ENCODE assay signal across 8 cellular contexts in genomic region chr17:2029911-2030778, GRCh38. TPM values are rescaled to one million over a fixed set of nuclear protein-coding genes. Genes with fewer than 3 reads are reported as not detected.
DNase-seq lines count a peak whose midpoint lies in the region; ATAC-seq and TF ChIP-seq lines count a peak whose summit lies in the region.

DPH1 (plus strand) TSS chr17:2030153; CDS start chr17:2030170, 17 bp downstream.

- peak within 1 kb of the TSS; percentile 76 for H3K4me3 ChIP-seq in BJ (ENCODE audit: low read depth, low read length)

- peaks cover 21 to 26% of the 10 kb centered on the region in 2 donors for H3K4me1 Mint-ChIP-seq in effector memory CD8-positive, alpha-beta T cell (ENCODE audit: low read depth in 2 of 2)
- peaks cover 25% of the 10 kb centered on the region for H3K4me1 Mint-ChIP-seq in memory B cell

- H3K4me3 Mint-ChIP-seq in effector memory CD8-positive, alpha-beta T cell: peak within 1 kb of the TSS; percentile 90 to 93
- peak within 1 kb of the TSS; percentile 95 for H3K4me3 Mint-ChIP-seq in memory B cell

- H3K36me3 ChIP-seq in BJ (ENCODE audit: control insufficient read depth, insufficient read depth, low read length): peaks cover 4% of the 10 kb centered on the region; the same call in 1 of the 2 replicates

- peak within 1 kb of the TSS; percentile 85 to 90 for H3K27ac Mint-ChIP-seq in effector memory CD8-positive, alpha-beta T cell
- H3K27ac Mint-ChIP-seq in memory B cell: peak within 1 kb of the TSS; percentile 87

- CTCF ChIA-PET in BJ (lab: Yijun Ruan, JAX): interaction anchor here (3.6 to 5.0 kb wide), 3 partner anchors 11 to 120 kb away, joined by 12 to 40 read pairs (median 17); partner anchors contain the start of genes HIC1 and OVCA2
- CTCF ChIA-PET in activated CD8-positive, alpha-beta memory T cell treated with anti-CD3 and anti-CD28 coated beads for 36 hours (lab: Charles Lee): interaction anchor here (0.7 to 2.0 kb wide), 3 partner anchors 24 to 262 kb away, joined by 3 to 5 read pairs (median 5); no protein-coding TSS in a partner anchor

- no peak for TF ChIP-seq CTCF in BJ (IDR thresholded peaks at IDR 0.05; ENCODE audit: insufficient read depth, low read depth, low read length)

- H3K27me3 ChIP-seq in BJ (ENCODE audit: control insufficient read depth, insufficient read depth, low read length): no peaks in the 10 kb centered on the region

- peaks cover 14 to 39% of the 10 kb centered on the region in 2 donors for H3K27me3 Mint-ChIP-seq in effector memory CD8-positive, alpha-beta T cell
- H3K27me3 Mint-ChIP-seq in memory B cell: peaks cover 16% of the 10 kb centered on the region

- no peaks in the 10 kb centered on the region for H3K9me3 Mint-ChIP-seq in effector memory CD8-positive, alpha-beta T cell
- no peaks in the 10 kb centered on the region for H3K9me3 Mint-ChIP-seq in memory B cell

- ATAC-seq in GM19351 (IDR thresholded peaks at IDR 0.05; ENCODE audit: unreplicated experiment): peak; percentile 83
- ATAC-seq in effector memory CD8-positive, alpha-beta T cell (replicated peaks): peak; percentile 83
- peak; percentile 82 for ATAC-seq in memory B cell (ENCODE audit: low read depth)

- peaks cover 10% of the 10 kb centered on the region for H3K36me3 Mint-ChIP-seq in effector memory CD8-positive, alpha-beta T cell (ENCODE audit: insufficient read depth)
- H3K36me3 Mint-ChIP-seq in memory B cell: peaks cover 2% of the 10 kb centered on the region

- POLR2A ChIA-PET in BJ (lab: Charles Lee): interaction anchor here (0.6 kb wide), 1 partner anchor 127 kb away, joined by 9 read pairs; no protein-coding TSS in a partner anchor
- POLR2A ChIA-PET in activated CD8-positive, alpha-beta memory T cell treated with anti-CD3 and anti-CD28 coated beads for 36 hours (lab: Charles Lee): no interaction called here

- DNase-seq in BJ (ENCODE audit: low read depth): no peak
- peak; percentile 90 for DNase-seq in HPDE6-E6E7 (ENCODE audit: extremely low spot score)
- peak; percentile 65 for DNase-seq in NK-92 treated with Interleukin-12 subunit alpha and Interleukin-12 subunit beta, amount 100 ng/mL, for 24 hours (lab: John Stamatoyannopoulos, UW)
- peak; percentile 79 to 84 (median 80) for DNase-seq in effector memory CD8-positive, alpha-beta T cell
- DNase-seq in memory B cell (ENCODE audit: low spot score in 2 of 2): peak; percentile 80 to 83
- peak; percentile 73 for DNase-seq in stimulated activated CD8-positive, alpha-beta memory T cell treated with anti-CD3 and anti-CD28 coated beads, Interleukin-12 subunit alpha, Interleukin-12 subunit beta, amount 100 ng/mL, for 24 hours (ENCODE audit: extremely low read depth)

RNA-seq across cellular contexts. Expression of gene DPH1, which starts in this region (rescaled TPM):
- polyA plus RNA-seq in BJ (2011; rRNA removed): 36.1 and 54.6 TPM in 2 replicates
- polyA minus RNA-seq in BJ (2011; rRNA and poly(A)+ RNA removed): 41.5 and 59.5 TPM in 2 replicates
- total RNA-seq in activated CD8-positive, alpha-beta memory T cell treated with anti-CD3 and anti-CD28 coated beads for 36 hours: 10 to 100 TPM; 40.1 to 45.0 TPM
